13 cellular contexts compared by ENCODE assay signal in the genomic region with DNA sequence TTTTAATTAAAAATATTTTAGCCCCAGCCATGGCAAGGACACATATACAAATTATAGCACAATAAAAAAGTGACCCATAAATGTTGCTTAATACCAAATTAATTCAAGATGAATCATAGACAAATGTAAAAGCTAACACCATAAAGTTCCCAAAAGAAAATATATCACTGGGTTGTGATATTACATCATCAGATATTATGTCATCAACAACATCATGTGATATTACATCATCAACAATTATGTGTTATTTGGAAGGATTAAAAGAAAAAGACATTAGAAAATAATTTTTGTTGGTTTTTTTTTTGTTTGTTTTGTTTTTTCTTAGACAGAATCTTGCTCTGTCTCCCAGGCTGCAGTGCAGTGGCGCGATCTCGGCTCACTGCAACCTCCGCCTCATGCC. TPM values are rescaled to one million over a fixed set of nuclear protein-coding genes. Genes with fewer than 3 reads are reported as not detected.
"Had no signal": no experiment of that assay in that cellular context is flagged by ENCODE, and none has a peak within 500 bp of the region (broad histone marks: within the 10 kb centered on the region; RNA-seq: fewer than 3 reads in every experiment).

No MANE protein-coding gene starts in this region.

- H3K36me3 ChIP-seq: neural progenitor cell had no signal

- H3K4me1 Mint-ChIP-seq: activated CD8-positive, alpha-beta memory T cell treated with anti-CD3 and anti-CD28 coated beads, Interleukin-2, amount 10 ng/mL, durations not matched to agents 7 days and 5 days had no signal

- H3K27me3 Mint-ChIP-seq: activated CD8-positive, alpha-beta memory T cell treated with anti-CD3 and anti-CD28 coated beads, Interleukin-2, amount 10 ng/mL, durations not matched to agents 7 days and 5 days; activated T-cell treated with anti-CD3 and anti-CD28 coated beads, Interleukin-2, amount 50 U/mL, for 24 hours had no signal

- H3K9ac ChIP-seq: neural progenitor cell had no signal

- H3K9me3 ChIP-seq: lower lobe of right lung, pancreas, tibial nerve, vagina had no signal

- DNase-seq: activated CD8-positive, alpha-beta memory T cell treated with anti-CD3 and anti-CD28 coated beads, Interleukin-2, amount 10 ng/mL, durations not matched to agents 7 days and 5 days; activated effector memory CD4-positive, alpha-beta T cell treated with Interleukin-2 at 50 U/mL for 16 hours; activated T-cell treated with anti-CD3 and anti-CD28 coated beads, Interleukin-2, amount 50 U/mL, for 24 hours; brain microvascular endothelial cell; lower lobe of right lung; midbrain; pancreas; retina; small intestine had no signal

- H3K36me3 Mint-ChIP-seq: activated naive CD8-positive, alpha-beta T cell had no signal

- H3K9me3 Mint-ChIP-seq: activated T-cell treated with anti-CD3 and anti-CD28 coated beads, Interleukin-2, amount 50 U/mL, for 24 hours; neural progenitor cell had no signal

- H3K27ac Mint-ChIP-seq: activated CD8-positive, alpha-beta memory T cell treated with anti-CD3 and anti-CD28 coated beads, Interleukin-2, amount 10 ng/mL, durations not matched to agents 7 days and 5 days; activated naive CD8-positive, alpha-beta T cell; activated T-cell treated with anti-CD3 and anti-CD28 coated beads, Interleukin-2, amount 50 U/mL, for 24 hours; neural progenitor cell had no signal

- H3K4me1 ChIP-seq: lower lobe of right lung, neural progenitor cell, pancreas, tibial nerve, vagina had no signal

- H3K4me2 ChIP-seq: neural progenitor cell had no signal

- H3K27me3 ChIP-seq: brain microvascular endothelial cell, neural progenitor cell, pancreas, tibial nerve, vagina had no signal

- H3K4me3 ChIP-seq: lower lobe of right lung, neural progenitor cell, pancreas, tibial nerve, vagina had no signal

- H3K4me3 Mint-ChIP-seq: activated CD8-positive, alpha-beta memory T cell treated with anti-CD3 and anti-CD28 coated beads, Interleukin-2, amount 10 ng/mL, durations not matched to agents 7 days and 5 days; activated naive CD8-positive, alpha-beta T cell; activated T-cell treated with anti-CD3 and anti-CD28 coated beads, Interleukin-2, amount 50 U/mL, for 24 hours; neural progenitor cell had no signal

- H2AFZ ChIP-seq: neural progenitor cell had no signal

- H3K27ac ChIP-seq: brain microvascular endothelial cell, lower lobe of right lung, neural progenitor cell, pancreas, tibial nerve, vagina had no signal

RNA-seq across cellular contexts. Expression of a gene that starts 54.3 kb away (rescaled TPM):
- total RNA-seq: activated CD8-positive, alpha-beta memory T cell treated with anti-CD3 and anti-CD28 coated beads, Interleukin-2, amount 10 ng/mL, durations not matched to agents 7 days and 5 days had no signal
